In the genomic region with DNA sequence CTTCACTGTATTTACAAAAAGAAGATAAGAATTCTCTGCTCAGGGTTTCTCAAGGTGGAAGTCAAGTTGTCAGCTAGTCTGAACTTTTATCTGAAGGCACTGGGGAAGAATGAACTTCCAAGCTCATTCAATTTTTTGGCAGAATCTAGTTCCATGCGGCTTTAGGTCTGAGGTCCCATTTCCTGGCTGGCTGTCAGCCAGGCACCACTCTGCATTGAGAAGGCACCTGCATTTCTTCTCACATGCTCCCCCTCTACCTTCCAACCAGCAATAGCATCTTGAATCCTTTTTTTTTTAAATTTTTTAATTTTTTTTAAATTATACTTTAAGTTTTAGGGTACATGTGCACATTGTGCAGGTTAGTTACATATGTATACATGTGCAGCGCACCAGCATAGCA, we compare ENCODE assay signal across 22 cellular contexts.
"Had no signal": no experiment of that assay in that cellular context is flagged by ENCODE, and none has a peak within 500 bp of the region (broad histone marks: within the 10 kb centered on the region; RNA-seq: fewer than 3 reads in every experiment).

No MANE protein-coding gene starts in this region.

- DNase-seq: activated B cell treated with CpG ODN at 0.5 μM for 24 hours; activated CD4-positive, alpha-beta T cell treated with anti-CD3 and anti-CD28 coated beads for 36 hours; activated CD4-positive, alpha-beta T cell treated with anti-CD3 and anti-CD28 coated beads, Interleukin-2, amount 50 U/mL, for 1 hour; activated CD8-positive, alpha-beta memory T cell treated with anti-CD3 and anti-CD28 coated beads, Interleukin-2, amount 50 U/mL, for 4 hours; activated CD8-positive, alpha-beta T cell treated with anti-CD3 and anti-CD28 coated beads for 36 hours; activated gamma-delta T cell treated with Interleukin-2 at 50 U/mL for 16 hours; activated naive CD4-positive, alpha-beta T cell treated with anti-CD3 and anti-CD28 coated beads, Interleukin-2, amount 10 ng/mL, durations not matched to agents 7 days and 5 days; activated naive CD8-positive, alpha-beta T cell treated with anti-CD3 and anti-CD28 coated beads for 36 hours; activated T-cell treated with anti-CD3 and anti-CD28 coated beads, Interleukin-2, amount 50 U/mL, for 72 hours; cerebellar nuclear complex; Karpas-422; MM.1S; NCI-H146; NCI-H187 treated with DMSO at 0.1 percent for 48 hours; NCI-H2171 treated with DMSO at 0.1 percent for 48 hours; NCI-H510A treated with DMSO at 0.1 percent for 48 hours; T-cell; T-helper 2 cell; T1000 had no signal

- ATAC-seq: activated CD4-positive, alpha-beta T cell treated with anti-CD3 and anti-CD28 coated beads for 36 hours; activated CD8-positive, alpha-beta T cell treated with anti-CD3 and anti-CD28 coated beads for 36 hours; activated T-cell treated with anti-CD3 and anti-CD28 coated beads, Interleukin-2, amount 50 U/mL, for 72 hours; K562; Right ventricle myocardium inferior; T-cell had no signal

- H3K4me3 ChIP-seq: K562, SK-N-MC had no signal

- H3K27ac ChIP-seq: SK-N-MC had no signal
